8 cellular contexts compared by ENCODE assay signal in genomic region chr3:128969993-128970740, GRCh38. TPM values are rescaled to one million over a fixed set of nuclear protein-coding genes. Genes with fewer than 3 reads are reported as not detected.
A peak's percentile ranks its signal among the peaks of the same experiment; 100 is the strongest.
DNase-seq lines count a peak whose midpoint lies in the region; ATAC-seq and TF ChIP-seq lines count a peak whose summit lies in the region.

No MANE protein-coding gene starts in this region.

- H3K36me3 Mint-ChIP-seq in GM23338 (ENCODE audit: low read depth) (no peaks in the 10 kb centered on the region), endodermal cell (ENCODE audit: low read depth) (no peaks in the 10 kb centered on the region)
- no peaks in the 10 kb centered on the region for H3K36me3 Mint-ChIP-seq in activated CD8-positive, alpha-beta T cell treated with anti-CD3 and anti-CD28 coated beads for 36 hours (ENCODE audit: low read depth)
- H3K36me3 Mint-ChIP-seq in naive thymus-derived CD8-positive, alpha-beta T cell: no peaks in the 10 kb centered on the region

- H3K27ac Mint-ChIP-seq in GM23338: no peak overlapping the region
- no peak overlapping the region for H3K27ac Mint-ChIP-seq in activated CD8-positive, alpha-beta T cell treated with anti-CD3 and anti-CD28 coated beads for 36 hours
- H3K27ac Mint-ChIP-seq in endodermal cell: no peak overlapping the region
- H3K27ac Mint-ChIP-seq in naive thymus-derived CD8-positive, alpha-beta T cell: peak overlapping the region in 3 of 10 donors; percentile 7 to 61 (median 32)

- H3K9ac ChIP-seq in endodermal cell (ENCODE audit: extremely low read depth, low read length, poor library complexity, severe bottlenecking): no peak overlapping the region

- peaks cover 4% of the 10 kb centered on the region; the same call in 1 of the 3 replicates for H3K4me1 Mint-ChIP-seq in GM23338
- H3K4me1 Mint-ChIP-seq in activated CD8-positive, alpha-beta T cell treated with anti-CD3 and anti-CD28 coated beads for 36 hours (ENCODE audit: low read depth): peaks cover 6% of the 10 kb centered on the region
- peaks cover 2% of the 10 kb centered on the region for H3K4me1 Mint-ChIP-seq in endodermal cell
- peaks cover 0 to 20% (median 6%) of the 10 kb centered on the region in 4 donors for H3K4me1 Mint-ChIP-seq in naive thymus-derived CD8-positive, alpha-beta T cell

- H3K36me3 ChIP-seq in GM23338 (ENCODE audit: insufficient read depth) (no peaks in the 10 kb centered on the region), endodermal cell (ENCODE audit: control insufficient read depth, insufficient read depth, low read length) (no peaks in the 10 kb centered on the region), testis (ENCODE audit: low read depth, missing control alignments) (no peaks in the 10 kb centered on the region)

- H3K4me3 Mint-ChIP-seq in GM23338 (no peak overlapping the region), endodermal cell (no peak overlapping the region)
- no peak overlapping the region for H3K4me3 Mint-ChIP-seq in activated CD8-positive, alpha-beta T cell treated with anti-CD3 and anti-CD28 coated beads for 36 hours
- no peak overlapping the region for H3K4me3 Mint-ChIP-seq in naive thymus-derived CD8-positive, alpha-beta T cell

- ATAC-seq in GM23338: peak; percentile 84
- ATAC-seq in activated CD8-positive, alpha-beta T cell treated with anti-CD3 and anti-CD28 coated beads for 36 hours: peak; percentile 80
- ATAC-seq in naive thymus-derived CD8-positive, alpha-beta T cell: peak; percentile 74 to 80
- ATAC-seq in HG03565 (IDR thresholded peaks at IDR 0.05; ENCODE audit: unreplicated experiment): no peak

- H3K27ac ChIP-seq in GM23338 (ENCODE audit: low read depth): no peak overlapping the region
- no peak overlapping the region for H3K27ac ChIP-seq in endodermal cell (ENCODE audit: low read depth, low read length)
- no peak overlapping the region for H3K27ac ChIP-seq in testis

- no peaks in the 10 kb centered on the region; the same call in 2 of the 3 replicates for H3K9me3 Mint-ChIP-seq in GM23338
- no peaks in the 10 kb centered on the region for H3K9me3 Mint-ChIP-seq in activated CD8-positive, alpha-beta T cell treated with anti-CD3 and anti-CD28 coated beads for 36 hours
- H3K9me3 Mint-ChIP-seq in endodermal cell: no peaks in the 10 kb centered on the region
- H3K9me3 Mint-ChIP-seq in naive thymus-derived CD8-positive, alpha-beta T cell: no peaks in the 10 kb centered on the region

- CTCF ChIA-PET in activated CD8-positive, alpha-beta T cell treated with anti-CD3 and anti-CD28 coated beads for 36 hours (lab: Charles Lee): interaction anchor here (0.6 to 6.8 kb wide), 97 partner anchors 8 to 413 kb away, joined by 3 to 98 read pairs (median 5); partner anchors contain the start of genes ACAD9, CFAP92, COPG1 and HMCES

- 23 to 40% methylated on average over 6 to 12 of the region's 12 CpGs for WGBS in endodermal cell (ENCODE audit: insufficient coverage in 1 of 2, insufficient read length in 1 of 2), 2 experiments
- WGBS in testis, 2 donors: 24 to 42% methylated on average over 12 of the region's 12 CpGs

- no peak overlapping the region for H3K4me3 ChIP-seq in GM23338
- H3K4me3 ChIP-seq in endodermal cell (ENCODE audit: low read length): no peak overlapping the region
- no peak overlapping the region for H3K4me3 ChIP-seq in testis

- H3K79me2 ChIP-seq in GM23338 (replicated peaks; ENCODE audit: insufficient read depth): no peaks in the 10 kb centered on the region

- DNase-seq in AG08396 (ENCODE audit: low spot score): peak; percentile 49
- DNase-seq in GM23338 (ENCODE audit: low spot score): peak; percentile 78
- peak; percentile 17 for DNase-seq in NCI-H82 treated with DMSO at 0.1 percent for 48 hours (lab: John Stamatoyannopoulos, UW; ENCODE audit: unreplicated experiment)
- DNase-seq in activated CD8-positive, alpha-beta T cell treated with anti-CD3 and anti-CD28 coated beads for 36 hours: peak; percentile 73
- DNase-seq in endodermal cell: peak; percentile 83
- DNase-seq in naive thymus-derived CD8-positive, alpha-beta T cell: peak; percentile 47 to 79 (median 66)
- DNase-seq in testis: peak; percentile 56

- H3K27me3 Mint-ChIP-seq in GM23338 (ENCODE audit: insufficient read depth, low read depth, poor library complexity) (peaks cover under 1% of the 10 kb centered on the region), endodermal cell (ENCODE audit: insufficient read depth) (peaks cover 8% of the 10 kb centered on the region)
- H3K27me3 Mint-ChIP-seq in activated CD8-positive, alpha-beta T cell treated with anti-CD3 and anti-CD28 coated beads for 36 hours: no peaks in the 10 kb centered on the region
- H3K27me3 Mint-ChIP-seq in naive thymus-derived CD8-positive, alpha-beta T cell: no peaks in the 10 kb centered on the region

- no peaks in the 10 kb centered on the region for H3K9me2 ChIP-seq in GM23338 (ENCODE audit: insufficient read depth)

- H3K9me3 ChIP-seq in endodermal cell (ENCODE audit: control insufficient read depth, low read length): no peaks in the 10 kb centered on the region
- H3K9me3 ChIP-seq in testis: no peaks in the 10 kb centered on the region

- intact Hi-C loops in activated CD8-positive, alpha-beta T cell treated with anti-CD3 and anti-CD28 coated beads for 36 hours (cut with micrococcal nuclease): loop anchor here (5.0 kb wide), 2 partner anchors 57 to 277 kb away; partner anchors contain the start of gene COPG1
- intact Hi-C loops in testis (cut with DNase I; ENCODE audit: low total_unique reads): loop anchor here (10.0 kb wide), 1 partner anchor 275 kb away; the partner anchor contains the start of gene COPG1

- H2AFZ ChIP-seq in GM23338: no peak overlapping the region

- no peaks in the 10 kb centered on the region for H4K20me1 ChIP-seq in GM23338 (replicated peaks; ENCODE audit: insufficient read depth)

- H3K27me3 ChIP-seq in GM23338 (ENCODE audit: insufficient read depth) (no peaks in the 10 kb centered on the region), endodermal cell (ENCODE audit: control insufficient read depth, insufficient read depth, low read length, poor library complexity, severe bottlenecking) (no peaks in the 10 kb centered on the region), testis (no peaks in the 10 kb centered on the region)

- H3K4me1 ChIP-seq in GM23338 (ENCODE audit: insufficient read depth) (no peaks in the 10 kb centered on the region), endodermal cell (ENCODE audit: control insufficient read depth, insufficient read depth, low read length) (no peaks in the 10 kb centered on the region), testis (no peaks in the 10 kb centered on the region)

- TF ChIP-seq POLR2A in testis (IDR thresholded peaks at IDR 0.05): no peak

- no peaks in the 10 kb centered on the region for H3F3A ChIP-seq in GM23338 (replicated peaks; ENCODE audit: low read depth)

- no peak overlapping the region for H3K4me2 ChIP-seq in GM23338

- TF ChIP-seq CTCF in GM23338 (conservative IDR thresholded peaks at IDR 0.05; ENCODE audit: low read depth in 2 of 2): peak; percentile 87 to 99
- peak; percentile 96 for TF ChIP-seq CTCF in activated CD8-positive, alpha-beta T cell treated with anti-CD3 and anti-CD28 coated beads for 36 hours (IDR thresholded peaks at IDR 0.05)
- TF ChIP-seq CTCF in endodermal cell (conservative IDR thresholded peaks at IDR 0.05): peak; percentile 97
- TF ChIP-seq CTCF in testis (IDR thresholded peaks at IDR 0.05): peak; percentile 67 to 93 (median 76)

- POLR2A ChIA-PET in activated CD8-positive, alpha-beta T cell treated with anti-CD3 and anti-CD28 coated beads for 36 hours (lab: Charles Lee): interaction anchor here (0.6 to 1.5 kb wide), 18 partner anchors 28 to 847 kb away, joined by 3 to 5 read pairs (median 3); partner anchors contain the start of gene COPG1
- POLR2A ChIA-PET in naive thymus-derived CD8-positive, alpha-beta T cell (lab: Charles Lee): interaction anchor here (0.5 to 3.0 kb wide), 21 partner anchors 24 to 346 kb away, joined by 3 to 25 read pairs (median 4); partner anchors contain the start of genes ACAD9, CFAP92, CNBP and COPG1

TF ChIP-seq in GM23338, 12 proteins besides CTCF, POLR2A, EP300 and RAD21 (continues in another document):
- TF ChIP-seq JUNB (IDR thresholded peaks at IDR 0.05; ENCODE audit: unreplicated experiment) (no peak), EZH2 (IDR thresholded peaks at IDR 0.05; ENCODE audit: low read depth, unreplicated experiment) (no peak), ETS1 (IDR thresholded peaks at IDR 0.05) (no peak), ZNF114 (CRISPR knock-in tag; IDR thresholded peaks at IDR 0.05) (no peak)

RNA-seq across cellular contexts. Expression of gene CFAP92, which starts 23.7 kb away (rescaled TPM):
- 1.6 and 2.1 TPM in 2 replicates for total RNA-seq in GM23338 (2014; rRNA removed; shearing (Covaris generic))
- polyA plus RNA-seq in GM23338 (2016; fragmentation: Nextera tagmentation; extraction: Ambion mirVana) (1.7 and 2.3 TPM in 2 replicates), testis (ENCODE audit: insufficient read depth, low read depth, low replicate concordance) (62.0 TPM)
- total RNA-seq in activated CD8-positive, alpha-beta T cell treated with anti-CD3 and anti-CD28 coated beads for 36 hours: under 1 TPM; 0.38 to 0.83 TPM
- total RNA-seq in endodermal cell (1 to 10 TPM; 1.3 to 3.0 TPM), testis (10 to 100 TPM; 16.0 to 26.7 TPM)
- 11.9 TPM for polyA plus RNA-seq in endodermal cell (2013, experiment 1 of 2)
- 13.2 TPM for polyA plus RNA-seq in endodermal cell (2013, experiment 2 of 2)
- total RNA-seq in naive thymus-derived CD8-positive, alpha-beta T cell: 1 to 10 TPM; 1.7 to 2.0 TPM
- polyA plus RNA-seq in naive thymus-derived CD8-positive, alpha-beta T cell: under 1 TPM; 0.18 to 0.23 (median 0.20) TPM

RNA-seq across cellular contexts. Expression of gene EFCC1, which starts 30.9 kb away (rescaled TPM):
- 0.27 TPM in 1 of 2 replicates, not detected in the other for total RNA-seq in GM23338 (2014; rRNA removed; shearing (Covaris generic))
- polyA plus RNA-seq in GM23338 (2016; fragmentation: Nextera tagmentation; extraction: Ambion mirVana): 0.10 TPM in 1 of 2 replicates, not detected in the other
- total RNA-seq in activated CD8-positive, alpha-beta T cell treated with anti-CD3 and anti-CD28 coated beads for 36 hours: under 1 TPM; 0.16 to 0.38 TPM
- under 1 TPM; 0.31 to 0.93 TPM for total RNA-seq in endodermal cell
- 26.5 TPM for polyA plus RNA-seq in endodermal cell (2013, experiment 1 of 2)
- polyA plus RNA-seq in endodermal cell (2013, experiment 2 of 2): 23.8 TPM
- under 1 TPM; 0.52 to 0.69 TPM for total RNA-seq in naive thymus-derived CD8-positive, alpha-beta T cell
- under 1 TPM; 0.21 to 0.47 (median 0.32) TPM for polyA plus RNA-seq in naive thymus-derived CD8-positive, alpha-beta T cell
- 1 to 10 TPM; 2.8 to 2.9 TPM for total RNA-seq in testis
- polyA plus RNA-seq in testis (ENCODE audit: insufficient read depth, low read depth, low replicate concordance): 2.6 TPM

Comparison
In these comparisons a context has a peak if more than half of its experiments do, and no peak if none do; other contexts are left out.
1. DNase-seq: peak in every context shown above with its lines; median percentile 83 in endodermal cell; 78 in GM23338; 73 in activated CD8-positive, alpha-beta T cell treated with anti-CD3 and anti-CD28 coated beads for 36 hours; 66 in naive thymus-derived CD8-positive, alpha-beta T cell; 56 in testis; 49 in AG08396; 17 in NCI-H82 treated with DMSO at 0.1 percent for 48 hours.